ENCODE assay signal across 8 cellular contexts in the genomic region with DNA sequence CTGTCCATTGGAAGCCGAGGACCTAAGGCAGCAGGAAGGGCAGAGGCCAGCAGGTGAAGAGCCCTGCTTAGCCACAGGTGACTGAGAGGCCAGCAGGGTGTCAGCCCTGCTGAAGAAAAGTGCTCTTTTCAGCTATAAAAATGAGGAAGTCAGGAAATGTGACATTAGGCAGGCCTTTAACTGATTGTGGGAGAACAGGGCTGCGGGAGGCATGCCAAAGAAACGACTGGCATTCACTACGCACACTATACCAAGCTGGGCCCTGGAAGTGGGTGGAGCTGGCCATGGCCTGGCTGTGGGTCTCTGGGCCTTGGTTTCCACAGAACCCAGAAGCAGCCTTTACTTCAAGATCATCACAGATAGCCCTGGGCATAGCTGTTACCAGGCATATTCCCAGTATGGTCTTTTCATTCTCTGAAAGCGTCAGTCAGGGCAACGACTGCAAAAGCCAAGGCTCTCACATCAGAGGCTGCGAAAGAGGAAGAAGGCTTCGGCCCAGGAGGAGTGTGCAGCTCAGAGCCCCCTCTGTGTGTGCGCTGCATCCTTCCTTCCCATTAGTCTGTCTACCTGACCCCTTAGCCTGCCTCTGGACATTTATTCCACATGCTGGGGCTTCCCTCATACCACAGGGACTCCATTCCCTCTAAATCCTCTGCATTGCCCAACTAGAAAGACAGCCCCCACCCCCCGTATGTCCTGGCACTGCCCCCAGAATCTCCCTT. TPM values are rescaled to one million over a fixed set of nuclear protein-coding genes. Genes with fewer than 3 reads are reported as not detected.
A peak's percentile ranks its signal among the peaks of the same experiment; 100 is the strongest.
DNase-seq lines count a peak whose midpoint lies in the region; ATAC-seq lines count a peak whose summit lies in the region.

No MANE protein-coding gene starts in this region.

- intact Hi-C loops in posterior vena cava (cut with DNase I), result no loop called here

- H3K36me3 Mint-ChIP-seq in stimulated activated naive CD8-positive, alpha-beta T cell treated with anti-CD3 and anti-CD28 coated beads, Interleukin-15, Interleukin-2, amounts not matched to agents 100 ng/mL and 50 ng/mL, for 24 hours (ENCODE audit: low read depth), result peaks cover 78% of the 10 kb centered on the region
- H3K36me3 Mint-ChIP-seq in activated naive CD8-positive, alpha-beta T cell treated with anti-CD3 and anti-CD28 coated beads, Interleukin-2, amount 50 U/mL, for 24 hours (ENCODE audit: low read depth), result peaks cover 56% of the 10 kb centered on the region

- peaks cover 98% of the 10 kb centered on the region for H3K4me1 Mint-ChIP-seq in stimulated activated naive CD8-positive, alpha-beta T cell treated with anti-CD3 and anti-CD28 coated beads, Interleukin-15, Interleukin-2, amounts not matched to agents 100 ng/mL and 50 ng/mL, for 24 hours (ENCODE audit: low read depth)
- H3K4me1 Mint-ChIP-seq in activated naive CD8-positive, alpha-beta T cell treated with anti-CD3 and anti-CD28 coated beads, Interleukin-2, amount 50 U/mL, for 24 hours, result peaks cover 96% of the 10 kb centered on the region

- no peaks in the 10 kb centered on the region for H3K27me3 Mint-ChIP-seq in stimulated activated naive CD8-positive, alpha-beta T cell treated with anti-CD3 and anti-CD28 coated beads, Interleukin-15, Interleukin-2, amounts not matched to agents 100 ng/mL and 50 ng/mL, for 24 hours
- H3K27me3 Mint-ChIP-seq in activated naive CD8-positive, alpha-beta T cell treated with anti-CD3 and anti-CD28 coated beads, Interleukin-2, amount 50 U/mL, for 24 hours, result no peaks in the 10 kb centered on the region

- DNase-seq in stimulated activated naive CD8-positive, alpha-beta T cell treated with anti-CD3 and anti-CD28 coated beads, Interleukin-15, Interleukin-2, amounts not matched to agents 100 U/mL and 50 U/mL, for 24 hours, result no peak
- no peak for DNase-seq in activated naive CD8-positive, alpha-beta T cell treated with anti-CD3 and anti-CD28 coated beads, Interleukin-2, amount 50 U/mL, for 24 hours
- DNase-seq in medulla oblongata (ENCODE audit: extremely low spot score) (peak; percentile 70), middle frontal gyrus (ENCODE audit: extremely low spot score, low spot score) (no peak), posterior vena cava (ENCODE audit: low spot score) (no peak), D341Med (ENCODE audit: low spot score) (no peak)

- H3K4me3 Mint-ChIP-seq in stimulated activated naive CD8-positive, alpha-beta T cell treated with anti-CD3 and anti-CD28 coated beads, Interleukin-15, Interleukin-2, amounts not matched to agents 100 ng/mL and 50 ng/mL, for 24 hours, result peak overlapping the region; percentile 6
- H3K4me3 Mint-ChIP-seq in activated naive CD8-positive, alpha-beta T cell treated with anti-CD3 and anti-CD28 coated beads, Interleukin-2, amount 50 U/mL, for 24 hours, result no peak overlapping the region

- ATAC-seq in stimulated activated naive CD8-positive, alpha-beta T cell treated with anti-CD3 and anti-CD28 coated beads, Interleukin-15, Interleukin-2, amounts not matched to agents 100 U/mL and 50 U/mL, for 24 hours, result no peak
- no peak for ATAC-seq in activated naive CD8-positive, alpha-beta T cell treated with anti-CD3 and anti-CD28 coated beads, Interleukin-2, amount 50 U/mL, for 24 hours
- no peak for ATAC-seq in GM21526 (IDR thresholded peaks at IDR 0.05; ENCODE audit: low FRiP score, unreplicated experiment)

- peak overlapping the region; percentile 71 for H3K27ac Mint-ChIP-seq in stimulated activated naive CD8-positive, alpha-beta T cell treated with anti-CD3 and anti-CD28 coated beads, Interleukin-15, Interleukin-2, amounts not matched to agents 100 ng/mL and 50 ng/mL, for 24 hours
- peak overlapping the region; percentile 76 for H3K27ac Mint-ChIP-seq in activated naive CD8-positive, alpha-beta T cell treated with anti-CD3 and anti-CD28 coated beads, Interleukin-2, amount 50 U/mL, for 24 hours

- no peaks in the 10 kb centered on the region for H3K9me3 Mint-ChIP-seq in stimulated activated naive CD8-positive, alpha-beta T cell treated with anti-CD3 and anti-CD28 coated beads, Interleukin-15, Interleukin-2, amounts not matched to agents 100 ng/mL and 50 ng/mL, for 24 hours
- no peaks in the 10 kb centered on the region for H3K9me3 Mint-ChIP-seq in activated naive CD8-positive, alpha-beta T cell treated with anti-CD3 and anti-CD28 coated beads, Interleukin-2, amount 50 U/mL, for 24 hours

RNA-seq across cellular contexts. Expression of gene SLC2A1, which starts 14.3 kb away (rescaled TPM):
- total RNA-seq in posterior vena cava, result 10 to 100 TPM; 13.0 to 17.7 TPM
